Comparison of ENCODE assay signal across 10 cellular contexts in genomic region chr4:2254665-2255500, GRCh38. TPM values are rescaled to one million over a fixed set of nuclear protein-coding genes. Genes with fewer than 3 reads are reported as not detected.
DNase-seq lines count a peak whose midpoint lies in the region; ATAC-seq, FAIRE-seq and TF ChIP-seq lines count a peak whose summit lies in the region.
"Had no signal": no experiment of that assay in that cellular context is flagged by ENCODE, and none has a peak within 500 bp of the region (broad histone marks: within the 10 kb centered on the region; RNA-seq: fewer than 3 reads in every experiment).

No MANE protein-coding gene starts in this region.

- H3K27me3 Mint-ChIP-seq in stimulated activated memory B cell treated with anti-CD40 and anti-IgM and Interleukin-4, amounts not matched to agents 10 μg/mL and 1 μg/mL and 100 μg/mL, for 72 hours, result no peaks in the 10 kb centered on the region

- no peak for FAIRE-seq in small intestine (lab: Jason Lieb, UNC)

- H3K4me3 ChIP-seq in small intestine (ENCODE audit: low read depth in 1 of 2, low read length in 2 of 2), result no peak overlapping the region

- no peak overlapping the region for H3K27ac ChIP-seq in small intestine (ENCODE audit: low read depth in 1 of 2, low read length in 1 of 2)
- H3K27ac ChIP-seq: KMS-11 had no signal

- DNase-seq in G401 (ENCODE audit: low spot score), result peak; percentile 88
- DNase-seq in activated CD8-positive, alpha-beta memory T cell treated with anti-CD3 and anti-CD28 coated beads, Interleukin-2, amount 50 U/mL, for 48 hours, result peak; percentile 45
- DNase-seq in islet precursor cell, result peak; percentile 46
- no peak for DNase-seq in small intestine
- DNase-seq in HEK293T (ENCODE audit: extremely low spot score), result no peak
- DNase-seq in NCI-H82 treated with DMSO at 0.1 percent for 48 hours (lab: John Stamatoyannopoulos, UW; ENCODE audit: unreplicated experiment), result no peak
- DNase-seq: central memory CD4-positive, alpha-beta T cell had no signal

- POLR2A ChIA-PET in HEK293T (lab: Yijun Ruan, JAX), result no interaction called here

- H3K4me1 Mint-ChIP-seq in stimulated activated memory B cell treated with anti-CD40 and anti-IgM and Interleukin-4, amounts not matched to agents 10 μg/mL and 1 μg/mL and 100 μg/mL, for 72 hours, result peaks cover 18% of the 10 kb centered on the region

- H3K36me3 ChIP-seq in small intestine (ENCODE audit: control insufficient read depth in 2 of 2, insufficient read depth in 2 of 2, low read length in 2 of 2), result peaks cover 2 to 10% of the 10 kb centered on the region in 2 donors

- H3K36me3 Mint-ChIP-seq in stimulated activated memory B cell treated with anti-CD40 and anti-IgM and Interleukin-4, amounts not matched to agents 10 μg/mL and 1 μg/mL and 100 μg/mL, for 72 hours, result peaks cover 30% of the 10 kb centered on the region

- no peaks in the 10 kb centered on the region for H3K9me3 Mint-ChIP-seq in stimulated activated memory B cell treated with anti-CD40 and anti-IgM and Interleukin-4, amounts not matched to agents 10 μg/mL and 1 μg/mL and 100 μg/mL, for 72 hours

- in situ Hi-C loops in G401 (cut with HindIII; ENCODE audit: low sequenced_read_pairs), result no loop called here

- peak overlapping the region; percentile 1 for H3K27ac Mint-ChIP-seq in stimulated activated memory B cell treated with anti-CD40 and anti-IgM and Interleukin-4, amounts not matched to agents 10 μg/mL and 1 μg/mL and 100 μg/mL, for 72 hours

- H3K4me3 Mint-ChIP-seq in stimulated activated memory B cell treated with anti-CD40 and anti-IgM and Interleukin-4, amounts not matched to agents 10 μg/mL and 1 μg/mL and 100 μg/mL, for 72 hours, result no peak overlapping the region

- ATAC-seq in stimulated activated memory B cell treated with anti-CD40 and anti-IgM and Interleukin-4, amounts not matched to agents 10 μg/mL and 1 μg/mL and 100 μg/mL, for 72 hours, result no peak
- ATAC-seq in GM19452 (IDR thresholded peaks at IDR 0.05; ENCODE audit: unreplicated experiment), result no peak

- CTCF ChIA-PET in HEK293T (lab: Yijun Ruan, JAX), result no interaction called here

- no peaks in the 10 kb centered on the region for H3K9me3 ChIP-seq in small intestine (ENCODE audit: control insufficient read depth, low read depth)

- H3K4me1 ChIP-seq in small intestine (ENCODE audit: control insufficient read depth in 2 of 2, insufficient read depth in 1 of 2, low read depth in 1 of 2, low read length in 1 of 2), result peaks cover 0 to 6% of the 10 kb centered on the region in 2 donors

- 82 to 89% (median 88%) methylated on average over 32 of the region's 32 CpGs for WGBS in small intestine, 3 donors

- H3K27me3 ChIP-seq in small intestine (ENCODE audit: control insufficient read depth in 2 of 2, insufficient read depth in 2 of 2, low read length in 2 of 2), result no peaks in the 10 kb centered on the region

TF ChIP-seq in HEK293T, 16 proteins besides CTCF, POLR2A, EP300 and RAD21:
- no peak for TF ChIP-seq SUZ12 (IDR thresholded peaks at IDR 0.05)
- TF ChIP-seq FOXA1 (IDR thresholded peaks at IDR 0.05), result no peak
- no peak for TF ChIP-seq FOXM1 (IDR thresholded peaks at IDR 0.05; ENCODE audit: borderline replicate concordance)
- TF ChIP-seq FOXK2 (IDR thresholded peaks at IDR 0.05), result no peak
- TF ChIP-seq TARDBP (IDR thresholded peaks at IDR 0.05), result no peak
- no peak for TF ChIP-seq ZNF384 (IDR thresholded peaks at IDR 0.05)
- TF ChIP-seq BHLHE40 (IDR thresholded peaks at IDR 0.05; ENCODE audit: borderline replicate concordance), result no peak
- TF ChIP-seq HDGF (IDR thresholded peaks at IDR 0.05; ENCODE audit: borderline replicate concordance), result no peak
- TF ChIP-seq SP1 (IDR thresholded peaks at IDR 0.05), result no peak
- no peak for TF ChIP-seq L3MBTL2 (conservative IDR thresholded peaks at IDR 0.05)
- no peak for TF ChIP-seq CTBP1 (IDR thresholded peaks at IDR 0.05; ENCODE audit: borderline replicate concordance)
- no peak for TF ChIP-seq LEF1 (IDR thresholded peaks at IDR 0.05; ENCODE audit: borderline replicate concordance)
- TF ChIP-seq ARNT (IDR thresholded peaks at IDR 0.05), result no peak
- no peak for TF ChIP-seq ELF4 (IDR thresholded peaks at IDR 0.05)
- TF ChIP-seq NFRKB (IDR thresholded peaks at IDR 0.05), result no peak
- no peak for TF ChIP-seq PKNOX1 (IDR thresholded peaks at IDR 0.05)

RNA-seq across cellular contexts. Expression of gene MXD4, which starts 7.0 kb away (rescaled TPM):
- 53.2 and 72.2 TPM in 2 replicates for total RNA-seq in G401 (2014; rRNA removed; shearing (Covaris generic))
- 10 to 100 TPM; 24.0 to 33.9 (median 31.5) TPM for polyA plus RNA-seq in small intestine

RNA-seq across cellular contexts. Expression of gene HAUS3, which starts 13.0 kb away (rescaled TPM):
- total RNA-seq in G401 (2014; rRNA removed; shearing (Covaris generic)), result 12.3 and 15.5 TPM in 2 replicates
- polyA plus RNA-seq in small intestine, result 1 to 10 TPM; 4.0 to 5.9 (median 4.3) TPM

RNA-seq across cellular contexts. Expression of gene POLN, which starts 13.0 kb away (rescaled TPM):
- 0.17 and 0.49 TPM in 2 replicates for total RNA-seq in G401 (2014; rRNA removed; shearing (Covaris generic))
- polyA plus RNA-seq in small intestine, result 1 to 10 TPM in 1 of 3 donors, under 1 TPM in 2; 0.89 to 2.2 (median 0.98) TPM

Comparison
In these comparisons a context has a peak if more than half of its experiments do, and no peak if none do; other contexts are left out.
1. DNase-seq: peak in G401 (single experiment), activated CD8-positive, alpha-beta memory T cell treated with anti-CD3 and anti-CD28 coated beads, Interleukin-2, amount 50 U/mL, for 48 hours (single experiment) and islet precursor cell (single experiment); none in small intestine (single experiment), HEK293T (single experiment) and NCI-H82 treated with DMSO at 0.1 percent for 48 hours (single experiment).